In the genomic region with DNA sequence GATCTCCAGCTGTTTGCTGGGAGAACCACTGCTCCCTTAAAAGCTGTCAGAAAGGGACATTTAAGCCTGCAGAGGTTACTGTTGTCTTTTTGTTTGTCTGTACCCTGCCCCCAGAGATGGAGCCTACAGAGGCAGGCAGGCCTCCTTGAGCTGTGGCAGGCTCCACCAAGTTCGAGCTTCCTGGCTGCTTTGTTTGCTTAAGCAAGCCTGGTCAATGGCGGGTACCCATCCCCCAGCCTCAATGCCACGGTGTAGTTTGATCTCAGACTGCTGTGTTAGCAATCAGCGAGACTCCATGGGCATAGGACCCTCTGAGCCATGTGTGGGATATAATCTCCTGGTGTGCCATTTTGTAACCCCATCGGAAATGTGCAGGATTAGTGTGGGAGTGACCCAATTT, we compare ENCODE assay signal across 16 cellular contexts. TPM values are rescaled to one million over a fixed set of nuclear protein-coding genes. Genes with fewer than 3 reads are reported as not detected.
"Had no signal": no experiment of that assay in that cellular context is flagged by ENCODE, and none has a peak within 500 bp of the region (broad histone marks: within the 10 kb centered on the region; RNA-seq: fewer than 3 reads in every experiment).

No MANE protein-coding gene starts in this region.

RNA-seq across cellular contexts. Expression of a gene that starts 23.6 kb away (rescaled TPM):
- total RNA-seq: activated CD4-positive, alpha-beta memory T cell treated with anti-CD3 and anti-CD28 coated beads, Interleukin-2, amount 10 ng/mL, durations not matched to agents 7 days and 5 days; activated CD4-positive, alpha-beta T cell treated with anti-CD3 and anti-CD28 coated beads for 36 hours; activated CD4-positive, alpha-beta T cell treated with anti-CD3 and anti-CD28 coated beads, Interleukin-2, amount 10 ng/mL, durations not matched to agents 7 days and 5 days; activated CD8-positive, alpha-beta memory T cell treated with anti-CD3 and anti-CD28 coated beads, Interleukin-2, amount 10 ng/mL, durations not matched to agents 7 days and 5 days; activated CD8-positive, alpha-beta T cell treated with anti-CD3 and anti-CD28 coated beads, Interleukin-2, amount 10 ng/mL, durations not matched to agents 7 days and 5 days; activated naive CD8-positive, alpha-beta T cell treated with anti-CD3 and anti-CD28 coated beads, Interleukin-2, amount 10 ng/mL, durations not matched to agents 7 days and 5 days; activated T-helper 2 cell treated with anti-CD3 and anti-CD28 coated beads, Interferon-gamma antibody, Interleukin-2, Interleukin-4, amounts not matched to agents 10 μg/mL and 5 μg/mL and 100 μg/mL, durations not matched to agents 14 hours and 24 hours and 36 hours; ascending aorta; bronchial epithelial cell; cardiac muscle cell; T-cell; T-helper 1 cell treated with Interleukin-12 subunit alpha and Interleukin-12 subunit beta and Interleukin-4 antibody, amounts not matched to agents 30 ng/mL and 1 ng/mL, for 36 hours; T-helper 17 cell; T-helper 2 cell treated with Interferon-gamma antibody and Interleukin-4, amounts not matched to agents 100 ng/mL and 5 ng/mL, for 36 hours; WTC11 had no signal
- polyA plus RNA-seq: adipose tissue, cardiac muscle cell had no signal
